In genomic region chr11:62267050-62267449, GRCh38 we compare ENCODE assay signal across 22 cellular contexts.
"Had no signal": no experiment of that assay in that cellular context is flagged by ENCODE, and none has a peak within 500 bp of the region (broad histone marks: within the 10 kb centered on the region; RNA-seq: fewer than 3 reads in every experiment).

No MANE protein-coding gene starts in this region.

- H3K27ac Mint-ChIP-seq: activated B cell treated with CpG ODN at 0.5 μM for 24 hours; activated CD8-positive, alpha-beta memory T cell treated with anti-CD3 and anti-CD28 coated beads, Interleukin-2, amount 10 ng/mL, durations not matched to agents 7 days and 5 days; activated naive CD8-positive, alpha-beta T cell treated with anti-CD3 and anti-CD28 coated beads, Interleukin-2, amount 10 ng/mL, durations not matched to agents 7 days and 5 days; T-cell had no signal

- DNase-seq: activated B cell treated with CpG ODN at 0.5 μM for 24 hours; activated CD8-positive, alpha-beta memory T cell treated with anti-CD3 and anti-CD28 coated beads, Interleukin-2, amount 10 ng/mL, durations not matched to agents 7 days and 5 days; activated effector memory CD4-positive, alpha-beta T cell treated with Interleukin-2 at 50 U/mL for 16 hours; activated naive CD4-positive, alpha-beta T cell; activated naive CD8-positive, alpha-beta T cell treated with anti-CD3 and anti-CD28 coated beads, Interleukin-2, amount 10 ng/mL, durations not matched to agents 7 days and 5 days; aorta; central memory CD4-positive, alpha-beta T cell; Kasumi-1; KBM-7; NCI-H1105 treated with DMSO at 0.1 percent for 48 hours; NCI-H1436 treated with DMSO at 0.1 percent for 48 hours; NCI-H187; NCI-H2107; NCI-H2171 treated with DMSO at 0.1 percent for 48 hours; NCI-H226; NCI-H526; NCI-H82; RPMI8226; T-cell; T-helper 2 cell; T1000 had no signal

- H3K36me3 Mint-ChIP-seq: activated CD8-positive, alpha-beta memory T cell treated with anti-CD3 and anti-CD28 coated beads, Interleukin-2, amount 10 ng/mL, durations not matched to agents 7 days and 5 days; T-cell had no signal

- H3K4me1 Mint-ChIP-seq: activated B cell treated with CpG ODN at 0.5 μM for 24 hours, T-cell had no signal

- ATAC-seq: Right ventricle myocardium inferior, T-cell had no signal

- H3K4me3 Mint-ChIP-seq: activated B cell treated with CpG ODN at 0.5 μM for 24 hours; activated CD8-positive, alpha-beta memory T cell treated with anti-CD3 and anti-CD28 coated beads, Interleukin-2, amount 10 ng/mL, durations not matched to agents 7 days and 5 days; activated naive CD8-positive, alpha-beta T cell treated with anti-CD3 and anti-CD28 coated beads, Interleukin-2, amount 10 ng/mL, durations not matched to agents 7 days and 5 days; T-cell had no signal

- H3K9me3 Mint-ChIP-seq: activated B cell treated with CpG ODN at 0.5 μM for 24 hours, T-cell had no signal
